In genomic region chr1:240758296-240758695, GRCh38 we compare ENCODE assay signal across 22 cellular contexts.
"Had no signal": no experiment of that assay in that cellular context is flagged by ENCODE, and none has a peak within 500 bp of the region (broad histone marks: within the 10 kb centered on the region; RNA-seq: fewer than 3 reads in every experiment).

No MANE protein-coding gene starts in this region.

- FAIRE-seq: HepG2 had no signal

- H3K9me3 ChIP-seq: MG63, SJCRH30 had no signal

- ATAC-seq: HepG2, Panc1, Right ventricle myocardium inferior, SK-N-SH treated with all-trans-retinoic acid at 6 μM for 48 hours had no signal

- H3K27ac ChIP-seq: RWPE1, SJCRH30 had no signal

- H3K27me3 ChIP-seq: MG63, SJCRH30 had no signal

- DNase-seq: IMR-90, Karpas-422, KG1, MG63, NCI-H1092, NCI-H1105 treated with DMSO at 0.1 percent for 48 hours, NCI-H1417 treated with DMSO at 0.1 percent for 48 hours, NCI-H1694 treated with DMSO at 0.1 percent for 48 hours, NCI-H1930, NCI-H2107, NCI-H226, NCI-H446, NCI-H510A, NCI-H524 treated with DMSO at 0.1 percent for 48 hours, NCI-H774, SHP77 treated with DMSO at 0.1 percent for 48 hours, SJCRH30 had no signal

- H3K36me3 ChIP-seq: MG63, SJCRH30 had no signal

- H3K4me1 ChIP-seq: SJCRH30 had no signal

- H3K4me3 ChIP-seq: MG63, SJCRH30 had no signal
